Comparison of ENCODE assay signal across 30 cellular contexts in genomic region chr21:26652891-26653290, GRCh38.
"Had no signal": no experiment of that assay in that cellular context is flagged by ENCODE, and none has a peak within 500 bp of the region (broad histone marks: within the 10 kb centered on the region; RNA-seq: fewer than 3 reads in every experiment).

No MANE protein-coding gene starts in this region.

- H3K4me3 ChIP-seq: adrenal gland, body of pancreas, breast epithelium had no signal

- H3K27me3 ChIP-seq: adrenal gland, body of pancreas, brain microvascular endothelial cell, breast epithelium had no signal

- H3K9me3 ChIP-seq: adrenal gland, body of pancreas, breast epithelium had no signal

- H3K36me3 ChIP-seq: adrenal gland, brain microvascular endothelial cell, breast epithelium, WERI-Rb-1 had no signal

- H3K27ac ChIP-seq: adrenal gland, body of pancreas, brain microvascular endothelial cell, breast epithelium, WERI-Rb-1 had no signal

- DNase-seq: activated CD4-positive, alpha-beta memory T cell treated with anti-CD3 and anti-CD28 coated beads, Interleukin-2, amount 10 ng/mL, durations not matched to agents 7 days and 5 days; activated CD4-positive, alpha-beta T cell treated with anti-CD3 and anti-CD28 coated beads for 1 hour; activated CD4-positive, alpha-beta T cell treated with anti-CD3 and anti-CD28 coated beads for 36 hours; activated CD4-positive, alpha-beta T cell treated with anti-CD3 and anti-CD28 coated beads for 48 hours; activated CD4-positive, alpha-beta T cell treated with anti-CD3 and anti-CD28 coated beads, Interleukin-2, amount 10 ng/mL, durations not matched to agents 7 days and 5 days; activated CD4-positive, alpha-beta T cell treated with anti-CD3 and anti-CD28 coated beads, Interleukin-2, amount 50 U/mL, for 48 hours; activated CD4-positive, CD25-positive, alpha-beta regulatory T cell; activated CD8-positive, alpha-beta memory T cell treated with anti-CD3 and anti-CD28 coated beads for 24 hours; activated CD8-positive, alpha-beta memory T cell treated with anti-CD3 and anti-CD28 coated beads, Interleukin-2, amount 10 ng/mL, durations not matched to agents 7 days and 5 days; activated CD8-positive, alpha-beta memory T cell treated with anti-CD3 and anti-CD28 coated beads, Interleukin-2, amount 50 U/mL, for 48 hours; activated CD8-positive, alpha-beta T cell treated with anti-CD3 and anti-CD28 coated beads, Interleukin-2, amount 10 ng/mL, durations not matched to agents 7 days and 5 days; activated effector memory CD4-positive, alpha-beta T cell treated with Interleukin-2 at 50 U/mL for 16 hours; activated gamma-delta T cell; activated naive CD4-positive, alpha-beta T cell treated with anti-CD3 and anti-CD28 coated beads, Interleukin-2, amount 10 ng/mL, durations not matched to agents 7 days and 5 days; activated naive CD4-positive, alpha-beta T cell treated with Interleukin-2 at 50 U/mL for 16 hours; activated naive CD8-positive, alpha-beta T cell treated with anti-CD3 and anti-CD28 coated beads, Interleukin-2, amount 10 ng/mL, durations not matched to agents 7 days and 5 days; activated naive CD8-positive, alpha-beta T cell treated with anti-CD3 and anti-CD28 coated beads, Interleukin-2, amount 50 U/mL, for 24 hours; activated T-cell treated with anti-CD3 and anti-CD28 coated beads, Interleukin-2, amount 50 U/mL, for 24 hours; activated T-cell treated with anti-CD3 and anti-CD28 coated beads, Interleukin-2, amount 50 U/mL, for 48 hours; amniotic stem cell; aorta; brain microvascular endothelial cell; central memory CD4-positive, alpha-beta T cell; T-helper 1 cell; T-helper 2 cell; T-helper 9 cell; WERI-Rb-1 had no signal

- H3K4me1 ChIP-seq: adrenal gland, body of pancreas, breast epithelium had no signal
